ENCODE assay signal across 8 cellular contexts in genomic region chr7:108570146-108570755, GRCh38. TPM values are rescaled to one million over a fixed set of nuclear protein-coding genes. Genes with fewer than 3 reads are reported as not detected.
A peak's percentile ranks its signal among the peaks of the same experiment; 100 is the strongest.
DNase-seq lines count a peak whose midpoint lies in the region; ATAC-seq and TF ChIP-seq lines count a peak whose summit lies in the region.

No MANE protein-coding gene starts in this region.

- H3K36me3 ChIP-seq in SJCRH30: peaks cover 32% of the 10 kb centered on the region
- peaks cover 30% of the 10 kb centered on the region for H3K36me3 ChIP-seq in adipocyte (ENCODE audit: control insufficient read depth, insufficient read depth, low read length, severe bottlenecking)

- WGBS in right cardiac atrium: under 1% methylated on average over 36 of the region's 36 CpGs

- intact Hi-C loops in Calu3 (cut with micrococcal nuclease; ENCODE audit: unreplicated experiment): no loop called here
- intact Hi-C loops in right cardiac atrium (cut with DNase I): no loop called here

- H3K27ac ChIP-seq in SJCRH30 (peak overlapping the region; percentile 94), right cardiac atrium (ENCODE audit: low read length) (peak overlapping the region; percentile 89)

- H3K27me3 ChIP-seq in SJCRH30: no peaks in the 10 kb centered on the region
- no peaks in the 10 kb centered on the region for H3K27me3 ChIP-seq in adipocyte (replicated peaks; ENCODE audit: control insufficient read depth, insufficient read depth, low read length)
- no peaks in the 10 kb centered on the region for H3K27me3 ChIP-seq in right cardiac atrium (ENCODE audit: control insufficient read depth, insufficient read depth)

- H3K9ac ChIP-seq in adipocyte (ENCODE audit: low read length): peak overlapping the region; percentile 97

- TF ChIP-seq CTCF in Calu3 (IDR thresholded peaks at IDR 0.05; ENCODE audit: unreplicated experiment): no peak

- DNase-seq in Calu3 (peak; percentile 20), HuH-7 (ENCODE audit: low spot score) (peak; percentile 51), SJCRH30 (peak; percentile 37 to 58), adipocyte (ENCODE audit: low read depth) (peak; percentile 74), right cardiac atrium (peak in 2 of 3 donors; percentile 42 to 54), putamen (ENCODE audit: low spot score) (peak; percentile 16), DMS114 treated with DMSO at 0.1 percent for 48 hours (lab: John Stamatoyannopoulos, UW; ENCODE audit: unreplicated experiment) (no peak)

- CTCF ChIA-PET in Calu3 (lab: Charles Lee): interaction anchor here (1.2 kb wide), 1 partner anchor 8 kb away, joined by 3 read pairs; no protein-coding TSS in a partner anchor

- H3K4me1 Mint-ChIP-seq in Calu3 (ENCODE audit: low read depth, unreplicated experiment): no peaks in the 10 kb centered on the region

- H3K27me3 Mint-ChIP-seq in Calu3 (ENCODE audit: unreplicated experiment): no peaks in the 10 kb centered on the region

- peaks cover 4% of the 10 kb centered on the region; the same call in 1 of the 2 replicates for H3K4me1 ChIP-seq in SJCRH30
- peaks cover 39% of the 10 kb centered on the region for H3K4me1 ChIP-seq in adipocyte (ENCODE audit: control insufficient read depth, insufficient read depth, low read length)
- no peaks in the 10 kb centered on the region for H3K4me1 ChIP-seq in right cardiac atrium (ENCODE audit: control insufficient read depth, insufficient read depth, low read length)

- peak; percentile 32 for ATAC-seq in GM21515 (IDR thresholded peaks at IDR 0.05; ENCODE audit: unreplicated experiment)
- peak; percentile 40 to 49 for ATAC-seq in right cardiac atrium

- peak overlapping the region; percentile 99 for H3K4me3 Mint-ChIP-seq in Calu3 (ENCODE audit: low read depth, unreplicated experiment)

- H3K4me3 ChIP-seq in SJCRH30 (peak overlapping the region; percentile 74), adipocyte (ENCODE audit: low read length) (peak overlapping the region; percentile 92), right cardiac atrium (ENCODE audit: low read length) (peak overlapping the region; percentile 71)

- no peaks in the 10 kb centered on the region for H3K9me3 ChIP-seq in SJCRH30 (replicated peaks)
- H3K9me3 ChIP-seq in adipocyte (ENCODE audit: control insufficient read depth, low read length): no peaks in the 10 kb centered on the region
- H3K9me3 ChIP-seq in right cardiac atrium (ENCODE audit: control insufficient read depth, low read length): no peaks in the 10 kb centered on the region

- H3K9me3 Mint-ChIP-seq in Calu3 (ENCODE audit: low read depth, unreplicated experiment): no peaks in the 10 kb centered on the region

- H3K27ac Mint-ChIP-seq in Calu3 (ENCODE audit: unreplicated experiment): peak overlapping the region; percentile 99

- no TSS peak for BruUV-seq in Calu3 (replicated peaks; lab: Mats Ljungman, UMichigan)

- peaks cover 44% of the 10 kb centered on the region for H3K36me3 Mint-ChIP-seq in Calu3 (ENCODE audit: insufficient read depth, unreplicated experiment)

RNA-seq across cellular contexts. Expression of gene DNAJB9, which starts 0.6 kb away (rescaled TPM):
- 13.3 TPM in 2 replicates for total RNA-seq in Calu3 (2022)
- total RNA-seq in SJCRH30 (2014; rRNA removed; shearing (Covaris generic)): 18.4 and 18.5 TPM in 2 replicates
- total RNA-seq in right cardiac atrium: 10 to 100 TPM; 35.0 to 52.0 (median 39.6) TPM
- 35.7 TPM for polyA plus RNA-seq in right cardiac atrium

RNA-seq across cellular contexts. Expression of gene THAP5, which starts 0.7 kb away (rescaled TPM):
- total RNA-seq in Calu3 (2022) (15.8 and 18.3 TPM in 2 replicates), right cardiac atrium (10 to 100 TPM; 26.7 to 31.1 (median 30.7) TPM)
- 45.4 and 52.1 TPM in 2 replicates for total RNA-seq in SJCRH30 (2014; rRNA removed; shearing (Covaris generic))
- polyA plus RNA-seq in right cardiac atrium: 10.0 TPM

RNA-seq across cellular contexts. Expression of gene PNPLA8, which starts 44.3 kb away (rescaled TPM):
- total RNA-seq in Calu3 (2022): 6.9 and 8.3 TPM in 2 replicates
- 23.7 and 27.9 TPM in 2 replicates for total RNA-seq in SJCRH30 (2014; rRNA removed; shearing (Covaris generic))
- 10 to 100 TPM; 32.7 to 37.4 (median 35.6) TPM for total RNA-seq in right cardiac atrium
- polyA plus RNA-seq in right cardiac atrium: 22.3 TPM
